Comparison of ENCODE assay signal across 12 cellular contexts in genomic region chr12:11111213-11111612, GRCh38. TPM values are rescaled to one million over a fixed set of nuclear protein-coding genes. Genes with fewer than 3 reads are reported as not detected.
DNase-seq lines count a peak whose midpoint lies in the region; ATAC-seq, FAIRE-seq and TF ChIP-seq lines count a peak whose summit lies in the region.
"Not testable (repeated sequence)": the region's sequence is repeated elsewhere in the genome, so short reads cannot be mapped to it uniquely, and the experiment has no call there.
"Had no signal": no experiment of that assay in that cellular context is flagged by ENCODE, and none has a peak within 500 bp of the region (broad histone marks: within the 10 kb centered on the region; RNA-seq: fewer than 3 reads in every experiment).

No MANE protein-coding gene starts in this region.

- H3K4me1 ChIP-seq in MM.1S (ENCODE audit: low read length); GM12878 (ENCODE audit: control insufficient read depth, insufficient read depth, low read length): not testable (repeated sequence)

- H3K4me3 ChIP-seq in GM12865 (ENCODE audit: low read depth, low read length); MM.1S (ENCODE audit: low read length); GM12878: not testable (repeated sequence)

- H4K20me1 ChIP-seq in MM.1S (ENCODE audit: insufficient read depth, low read length); GM12878 (ENCODE audit: control insufficient read depth, insufficient read depth): not testable (repeated sequence)

- CTCF ChIA-PET in GM12878 (lab: Yijun Ruan, JAX), result not testable (repeated sequence)

- peaks cover 95% of the 10 kb centered on the region for H3K36me3 Mint-ChIP-seq in activated T-cell treated with anti-CD3 and anti-CD28 coated beads, Interleukin-2, amount 50 U/mL, for 24 hours (ENCODE audit: low read depth)
- peaks cover 65% of the 10 kb centered on the region for H3K36me3 Mint-ChIP-seq in natural killer cell treated with Interleukin-12 subunit alpha and Interleukin-12 subunit beta and Interleukin-15 and Interleukin-18, amount 100 ng/mL, for 72 hours

- not testable (repeated sequence) for H3F3A ChIP-seq in MM.1S (ENCODE audit: insufficient read depth, low read length)

- peaks cover 63% of the 10 kb centered on the region for H3K4me1 Mint-ChIP-seq in activated T-cell treated with anti-CD3 and anti-CD28 coated beads, Interleukin-2, amount 50 U/mL, for 24 hours (ENCODE audit: low read depth)
- peaks cover 56 to 61% of the 10 kb centered on the region in 2 donors for H3K4me1 Mint-ChIP-seq in natural killer cell treated with Interleukin-12 subunit alpha and Interleukin-12 subunit beta and Interleukin-15 and Interleukin-18, amount 100 ng/mL, for 72 hours (ENCODE audit: low read depth in 2 of 2)

- not testable (repeated sequence) for BruUV-seq in GM12878 (replicated peaks; lab: Mats Ljungman, UMichigan)

- not testable (repeated sequence) for TF ChIP-seq RAD21 in GM12878 (IDR thresholded peaks at IDR 0.05; ENCODE audit: insufficient read depth, low read depth, low read length)

- not testable (repeated sequence) for TF ChIP-seq CTCF in GM12865 (IDR thresholded peaks at IDR 0.05; ENCODE audit: insufficient read depth, low read depth, low read length, missing control alignments); MM.1S (IDR thresholded peaks at IDR 0.05; ENCODE audit: low read length); GM12878 (IDR thresholded peaks at IDR 0.05 in 2 of 3, conservative IDR thresholded peaks at IDR 0.05 in 1 of 3; ENCODE audit: control insufficient read depth in 2 of 3, extremely low read depth in 1 of 3, insufficient read depth in 1 of 3, low read depth in 3 of 3, low read length in 3 of 3)

- not testable (repeated sequence) for TF ChIP-seq POLR2A in GM12878 (IDR thresholded peaks at IDR 0.05; ENCODE audit: low read depth, low read length)

- peak overlapping the region; percentile 34 for H3K27ac Mint-ChIP-seq in activated T-cell treated with anti-CD3 and anti-CD28 coated beads, Interleukin-2, amount 50 U/mL, for 24 hours
- H3K27ac Mint-ChIP-seq in natural killer cell treated with Interleukin-12 subunit alpha and Interleukin-12 subunit beta and Interleukin-15 and Interleukin-18, amount 100 ng/mL, for 72 hours, result not testable (repeated sequence)

- not testable (repeated sequence) for H3K9me2 ChIP-seq in MM.1S (replicated peaks; ENCODE audit: insufficient read depth, low read length)

- not testable (repeated sequence) for H3K27ac ChIP-seq in MM.1S (ENCODE audit: low read length); GM12878 (ENCODE audit: control insufficient read depth, insufficient read depth)

- ATAC-seq in GM12878; natural killer cell treated with Interleukin-12 subunit alpha and Interleukin-12 subunit beta and Interleukin-15 and Interleukin-18, amount 100 ng/mL, for 72 hours: not testable (repeated sequence)

- peak; percentile 30 for DNase-seq in GM12865 (ENCODE audit: low read depth)
- peak; percentile 18 for DNase-seq in MM.1S
- DNase-seq in NAMALWA (ENCODE audit: low spot score), result peak; percentile 26
- not testable (repeated sequence) for DNase-seq in activated T-cell treated with anti-CD3 and anti-CD28 coated beads, Interleukin-2, amount 50 U/mL, for 24 hours; natural killer cell treated with Interleukin-12 subunit alpha and Interleukin-12 subunit beta and Interleukin-15 and Interleukin-18, amount 100 ng/mL, for 72 hours (ENCODE audit: low spot score)
- peak; percentile 38 for DNase-seq in GM12878 (ENCODE audit: low read depth, low spot score)

- not testable (repeated sequence) for H3K36me3 ChIP-seq in MM.1S (replicated peaks; ENCODE audit: insufficient read depth, low read length); GM12878 (ENCODE audit: control insufficient read depth in 2 of 2, insufficient read depth in 2 of 2, low read length in 1 of 2)

- H3K4me3 Mint-ChIP-seq in activated T-cell treated with anti-CD3 and anti-CD28 coated beads, Interleukin-2, amount 50 U/mL, for 24 hours, result not testable (repeated sequence)
- peak overlapping the region; percentile 26 for H3K4me3 Mint-ChIP-seq in natural killer cell treated with Interleukin-12 subunit alpha and Interleukin-12 subunit beta and Interleukin-15 and Interleukin-18, amount 100 ng/mL, for 72 hours

- peaks cover 83% of the 10 kb centered on the region for H3K79me2 ChIP-seq in MM.1S (ENCODE audit: low read length)
- H3K79me2 ChIP-seq in GM12878 (ENCODE audit: control insufficient read depth, insufficient read depth, low read length), result not testable (repeated sequence)

- not testable (repeated sequence) for H3K9ac ChIP-seq in MM.1S (ENCODE audit: low read length); GM12878 (ENCODE audit: control insufficient read depth, insufficient read depth, low read length)

- H3K27me3 Mint-ChIP-seq in activated T-cell treated with anti-CD3 and anti-CD28 coated beads, Interleukin-2, amount 50 U/mL, for 24 hours; natural killer cell treated with Interleukin-12 subunit alpha and Interleukin-12 subunit beta and Interleukin-15 and Interleukin-18, amount 100 ng/mL, for 72 hours: not testable (repeated sequence)

- not testable (repeated sequence) for H2AFZ ChIP-seq in MM.1S (ENCODE audit: low read length); GM12878 (ENCODE audit: control insufficient read depth, low read depth, low read length)

- FAIRE-seq in GM12878 (lab: Jason Lieb, UNC), result not testable (repeated sequence)

- not testable (repeated sequence) for H3K9me3 ChIP-seq in MM.1S (replicated peaks; ENCODE audit: insufficient read depth, low read length); GM12878 (replicated peaks; ENCODE audit: control insufficient read depth, insufficient read depth, low read length)

- H3K27me3 ChIP-seq in MM.1S (replicated peaks; ENCODE audit: insufficient read depth, low read length); GM12878 (replicated peaks in 1 of 2; ENCODE audit: control insufficient read depth in 2 of 2, insufficient read depth in 2 of 2, low read length in 1 of 2): not testable (repeated sequence)

- in situ Hi-C loops in GM12878 (cut with MboI), result not testable (repeated sequence)

- not testable (repeated sequence) for H3K4me2 ChIP-seq in MM.1S (ENCODE audit: low read depth, low read length); GM12878 (ENCODE audit: control insufficient read depth, insufficient read depth)

- POLR2A ChIA-PET in GM12878 (lab: Charles Lee), result not testable (repeated sequence)

- SMC1A ChIA-PET in GM12878 (lab: Charles Lee; ENCODE audit: uncharacterized antibody, unreplicated experiment), result not testable (repeated sequence)

- 0% methylated on average over 1 of the region's 1 CpG for WGBS in GM12878 (ENCODE audit: insufficient coverage, insufficient replicate concordance, low lambda C conversion rate, missing lambda C conversion rate)

- not testable (repeated sequence) for TF ChIP-seq EP300 in GM12878 (IDR thresholded peaks at IDR 0.05; ENCODE audit: borderline replicate concordance in 1 of 2, control insufficient read depth in 1 of 2, low read depth in 2 of 2, low read length in 2 of 2)

- intact Hi-C loops in GM12878 (cut with micrococcal nuclease; ENCODE audit: unreplicated experiment), result not testable (repeated sequence)

- H3K9me3 Mint-ChIP-seq in activated T-cell treated with anti-CD3 and anti-CD28 coated beads, Interleukin-2, amount 50 U/mL, for 24 hours, result peaks cover 47% of the 10 kb centered on the region
- H3K9me3 Mint-ChIP-seq in natural killer cell treated with Interleukin-12 subunit alpha and Interleukin-12 subunit beta and Interleukin-15 and Interleukin-18, amount 100 ng/mL, for 72 hours, result not testable (repeated sequence)

- RAD21 ChIA-PET in GM12878 (lab: Charles Lee; ENCODE audit: unreplicated experiment), result not testable (repeated sequence)

RNA-seq across cellular contexts. Expression of gene TAS2R43, which starts 19.1 kb away (rescaled TPM):
- 62.2 and 66.9 TPM in 2 replicates for total RNA-seq in GM12878 (2013; cell fraction: nucleolus; rRNA removed)
- total RNA-seq in GM12878 (2014; rRNA removed) (2.1 TPM in 2 replicates), GM12878 (2014; rRNA removed; fragmentation: Illumina TruSeq; extraction: Trizol) (2.1 and 2.7 TPM in 2 replicates), GM12878 (2021) (0.45 and 0.80 TPM in 2 replicates)
- polyA plus RNA-seq in GM12878 (2011; ENCODE audit: low read depth), result not detected
- polyA plus RNA-seq in GM12878 (2011; rRNA removed) (0.39 and 0.81 TPM in 2 replicates), GM12878 (2014; fragmentation: Illumina TruSeq; extraction: Trizol) (0.09 TPM in 1 of 2 replicates, not detected in the other), GM12878 (2014; fragmentation: Nextera tagmentation; extraction: Ambion mirVana) (not detected), GM12878 (2014; rRNA removed) (not detected in 2 replicates), GM12878 (2016; fragmentation: Nextera tagmentation; extraction: Ambion mirVana) (not detected)
- not detected in 2 replicates for polyA plus RNA-seq in GM12878 (2011; cell fraction: cytosol; rRNA removed)
- 1.8 and 2.7 TPM in 2 replicates for polyA plus RNA-seq in GM12878 (2011; cell fraction: nucleus; rRNA removed)
- not detected in 2 replicates for polyA plus RNA-seq in GM12878 (2012)
- polyA minus RNA-seq in GM12878 (2011; rRNA and poly(A)+ RNA removed), result 9.9 and 10.5 TPM in 2 replicates
- not detected in 2 replicates for polyA minus RNA-seq in GM12878 (2011; cell fraction: cytosol; rRNA and poly(A)+ RNA removed)
- 19.0 and 35.5 TPM in 2 replicates for polyA minus RNA-seq in GM12878 (2011; cell fraction: nucleus; rRNA and poly(A)+ RNA removed)
- 1 to 10 TPM; 1.0 to 6.6 TPM for total RNA-seq in natural killer cell treated with Interleukin-12 subunit alpha and Interleukin-12 subunit beta and Interleukin-15 and Interleukin-18, amount 100 ng/mL, for 72 hours
- total RNA-seq: H7, HFFc6, HT1080 had no signal
- polyA plus RNA-seq: BJ had no signal

RNA-seq across cellular contexts. Expression of gene TAS2R30, which starts 23.2 kb away (rescaled TPM):
- 174 and 175 TPM in 2 replicates for total RNA-seq in GM12878 (2013; cell fraction: nucleolus; rRNA removed)
- total RNA-seq in GM12878 (2014; rRNA removed) (5.8 and 6.9 TPM in 2 replicates), GM12878 (2014; rRNA removed; fragmentation: Illumina TruSeq; extraction: Trizol) (5.9 and 7.3 TPM in 2 replicates), GM12878 (2021) (2.0 and 2.3 TPM in 2 replicates)
- not detected for polyA plus RNA-seq in GM12878 (2011; ENCODE audit: low read depth)
- polyA plus RNA-seq in GM12878 (2011; rRNA removed) (0.54 and 1.1 TPM in 2 replicates), GM12878 (2014; fragmentation: Illumina TruSeq; extraction: Trizol) (0.09 TPM in 1 of 2 replicates, not detected in the other), GM12878 (2014; fragmentation: Nextera tagmentation; extraction: Ambion mirVana) (not detected), GM12878 (2014; rRNA removed) (0.25 TPM in 1 of 2 replicates, not detected in the other), GM12878 (2016; fragmentation: Nextera tagmentation; extraction: Ambion mirVana) (under 1 TPM; 0.09 to 0.25 TPM)
- polyA plus RNA-seq in GM12878 (2011; cell fraction: cytosol; rRNA removed), result 0.03 TPM in 1 of 2 replicates, not detected in the other
- polyA plus RNA-seq in GM12878 (2011; cell fraction: nucleus; rRNA removed), result 2.3 and 4.1 TPM in 2 replicates
- polyA plus RNA-seq in GM12878 (2012), result 0.06 and 0.15 TPM in 2 replicates
- polyA minus RNA-seq in GM12878 (2011; rRNA and poly(A)+ RNA removed), result 18.0 and 26.1 TPM in 2 replicates
- not detected in 2 replicates for polyA minus RNA-seq in GM12878 (2011; cell fraction: cytosol; rRNA and poly(A)+ RNA removed)
- polyA minus RNA-seq in GM12878 (2011; cell fraction: nucleus; rRNA and poly(A)+ RNA removed), result 34.5 and 61.6 TPM in 2 replicates
- total RNA-seq in natural killer cell treated with Interleukin-12 subunit alpha and Interleukin-12 subunit beta and Interleukin-15 and Interleukin-18, amount 100 ng/mL, for 72 hours, result 1 to 10 TPM; 3.6 to 8.7 TPM
- polyA plus RNA-seq: CD4-positive, alpha-beta memory T cell had no signal

RNA-seq across cellular contexts. Expression of gene TAS2R46, which starts 49.1 kb away (rescaled TPM):
- 89.4 and 102 TPM in 2 replicates for total RNA-seq in GM12878 (2013; cell fraction: nucleolus; rRNA removed)
- 2.5 and 3.8 TPM in 2 replicates for total RNA-seq in GM12878 (2014; rRNA removed)
- 2.8 and 3.8 TPM in 2 replicates for total RNA-seq in GM12878 (2014; rRNA removed; fragmentation: Illumina TruSeq; extraction: Trizol)
- total RNA-seq in GM12878 (2021), result 1.3 TPM in 2 replicates
- not detected for polyA plus RNA-seq in GM12878 (2011; ENCODE audit: low read depth)
- 0.31 and 0.48 TPM in 2 replicates for polyA plus RNA-seq in GM12878 (2011; rRNA removed)
- not detected in 2 replicates for polyA plus RNA-seq in GM12878 (2011; cell fraction: cytosol; rRNA removed)
- polyA plus RNA-seq in GM12878 (2011; cell fraction: nucleus; rRNA removed), result 1.9 and 2.3 TPM in 2 replicates
- not detected in 2 replicates for polyA plus RNA-seq in GM12878 (2012)
- 0.07 TPM in 1 of 2 replicates, not detected in the other for polyA plus RNA-seq in GM12878 (2014; fragmentation: Illumina TruSeq; extraction: Trizol)
- not detected for polyA plus RNA-seq in GM12878 (2014; fragmentation: Nextera tagmentation; extraction: Ambion mirVana)
- polyA plus RNA-seq in GM12878 (2014; rRNA removed), result 0.23 TPM in 1 of 2 replicates, not detected in the other
- polyA plus RNA-seq in GM12878 (2016; fragmentation: Nextera tagmentation; extraction: Ambion mirVana), result under 1 TPM; 0.44 to 0.66 TPM
- 20.2 and 25.5 TPM in 2 replicates for polyA minus RNA-seq in GM12878 (2011; rRNA and poly(A)+ RNA removed)
- not detected in 2 replicates for polyA minus RNA-seq in GM12878 (2011; cell fraction: cytosol; rRNA and poly(A)+ RNA removed)
- polyA minus RNA-seq in GM12878 (2011; cell fraction: nucleus; rRNA and poly(A)+ RNA removed), result 43.6 and 55.7 TPM in 2 replicates
- total RNA-seq in natural killer cell treated with Interleukin-12 subunit alpha and Interleukin-12 subunit beta and Interleukin-15 and Interleukin-18, amount 100 ng/mL, for 72 hours, result 1 to 10 TPM; 1.5 to 5.6 TPM
- total RNA-seq: Daoy, HT1080 had no signal

RNA-seq across cellular contexts. Expression of gene SMIM10L1, which starts 59.8 kb away (rescaled TPM):
- total RNA-seq in GM12878 (2013; cell fraction: nucleolus; rRNA removed), result 11.8 and 12.4 TPM in 2 replicates
- total RNA-seq in GM12878 (2014; rRNA removed) (7.7 and 8.7 TPM in 2 replicates), GM12878 (2014; rRNA removed; fragmentation: Illumina TruSeq; extraction: Trizol) (7.4 and 7.6 TPM in 2 replicates), GM12878 (2021) (8.4 and 8.9 TPM in 2 replicates)
- 2.3 TPM for polyA plus RNA-seq in GM12878 (2011; ENCODE audit: low read depth)
- polyA plus RNA-seq in GM12878 (2011; rRNA removed) (7.0 and 11.2 TPM in 2 replicates), GM12878 (2014; fragmentation: Illumina TruSeq; extraction: Trizol) (6.8 and 8.3 TPM in 2 replicates), GM12878 (2014; fragmentation: Nextera tagmentation; extraction: Ambion mirVana) (1 to 10 TPM; 3.3 to 4.4 TPM), GM12878 (2014; rRNA removed) (9.8 and 10.5 TPM in 2 replicates), GM12878 (2016; fragmentation: Nextera tagmentation; extraction: Ambion mirVana) (1 to 10 TPM; 9.1 to 9.4 TPM)
- polyA plus RNA-seq in GM12878 (2011; cell fraction: cytosol; rRNA removed), result 5.3 and 7.3 TPM in 2 replicates
- polyA plus RNA-seq in GM12878 (2011; cell fraction: nucleus; rRNA removed), result 5.7 and 7.2 TPM in 2 replicates
- polyA plus RNA-seq in GM12878 (2012), result 5.7 and 6.1 TPM in 2 replicates
- 3.1 and 4.0 TPM in 2 replicates for polyA minus RNA-seq in GM12878 (2011; rRNA and poly(A)+ RNA removed)
- polyA minus RNA-seq in GM12878 (2011; cell fraction: cytosol; rRNA and poly(A)+ RNA removed), result 2.3 and 2.8 TPM in 2 replicates
- 7.9 and 11.1 TPM in 2 replicates for polyA minus RNA-seq in GM12878 (2011; cell fraction: nucleus; rRNA and poly(A)+ RNA removed)
- total RNA-seq in natural killer cell treated with Interleukin-12 subunit alpha and Interleukin-12 subunit beta and Interleukin-15 and Interleukin-18, amount 100 ng/mL, for 72 hours, result 1 to 10 TPM; 8.8 to 9.4 TPM
